ENCODE assay signal across 15 cellular contexts in genomic region chr18:44946529-44947113, GRCh38.
DNase-seq lines count a peak whose midpoint lies in the region; TF ChIP-seq lines count a peak whose summit lies in the region.
"Had no signal": no experiment of that assay in that cellular context is flagged by ENCODE, and none has a peak within 500 bp of the region (broad histone marks: within the 10 kb centered on the region; RNA-seq: fewer than 3 reads in every experiment).

No MANE protein-coding gene starts in this region.

- H3K27ac Mint-ChIP-seq in nephron = peak overlapping the region in 2 of 3 experiments; percentile 73 to 75
- H3K27ac Mint-ChIP-seq in activated CD4-positive, alpha-beta T cell treated with anti-CD3 and anti-CD28 coated beads, Interleukin-2, amount 10 ng/mL, durations not matched to agents 24 days and 14 days = no peak overlapping the region
- H3K27ac Mint-ChIP-seq: mesothelial cell of epicardium had no signal

- TF ChIP-seq CTCF in nephron (IDR thresholded peaks at IDR 0.05; ENCODE audit: unreplicated experiment in 3 of 3) = no peak
- no peak for TF ChIP-seq CTCF in Peyer's patch (IDR thresholded peaks at IDR 0.05)
- no peak for TF ChIP-seq CTCF in adrenal gland (IDR thresholded peaks at IDR 0.05)

- H3K4me1 ChIP-seq in Peyer's patch = no peaks in the 10 kb centered on the region
- peaks cover 0 to 4% of the 10 kb centered on the region in 2 donors for H3K4me1 ChIP-seq in adrenal gland (replicated peaks in 1 of 2)
- H3K4me1 ChIP-seq: ascending aorta had no signal

- peaks cover 34% of the 10 kb centered on the region for H3K36me3 Mint-ChIP-seq in nephron (ENCODE audit: low read depth)
- H3K36me3 Mint-ChIP-seq in activated CD4-positive, alpha-beta T cell treated with anti-CD3 and anti-CD28 coated beads, Interleukin-2, amount 10 ng/mL, durations not matched to agents 24 days and 14 days (ENCODE audit: low read depth) = peaks cover 2% of the 10 kb centered on the region

- WGBS in adrenal gland, 4 donors = 82 to 87% (median 86%) methylated on average over 4 of the region's 4 CpGs

- H3K36me3 ChIP-seq in Peyer's patch = peaks cover 0 to 8% (median 0%) of the 10 kb centered on the region in 3 donors
- H3K36me3 ChIP-seq in adrenal gland (replicated peaks in 1 of 2) = no peaks in the 10 kb centered on the region

- H3K27me3 ChIP-seq in Peyer's patch (no peaks in the 10 kb centered on the region), adrenal gland (no peaks in the 10 kb centered on the region)
- H3K27me3 ChIP-seq: ascending aorta had no signal

- H3K27ac ChIP-seq in Peyer's patch = no peak overlapping the region
- no peak overlapping the region for H3K27ac ChIP-seq in adrenal gland
- H3K27ac ChIP-seq: ascending aorta, RWPE1 had no signal

- H3K4me1 Mint-ChIP-seq in nephron = peaks cover 35% of the 10 kb centered on the region
- no peaks in the 10 kb centered on the region for H3K4me1 Mint-ChIP-seq in activated CD4-positive, alpha-beta T cell treated with anti-CD3 and anti-CD28 coated beads, Interleukin-2, amount 10 ng/mL, durations not matched to agents 24 days and 14 days

- H3K4me3 Mint-ChIP-seq in nephron = no peak overlapping the region
- H3K4me3 Mint-ChIP-seq in activated CD4-positive, alpha-beta T cell treated with anti-CD3 and anti-CD28 coated beads, Interleukin-2, amount 10 ng/mL, durations not matched to agents 24 days and 14 days = no peak overlapping the region
- H3K4me3 Mint-ChIP-seq: mesothelial cell of epicardium had no signal

- H3K9me3 ChIP-seq in Peyer's patch (no peaks in the 10 kb centered on the region), adrenal gland (replicated peaks in 1 of 3) (no peaks in the 10 kb centered on the region)
- H3K9me3 ChIP-seq: ascending aorta had no signal

- DNase-seq in HEK293T (ENCODE audit: extremely low spot score) (peak; percentile 7), NCI-H2029 (lab: John Stamatoyannopoulos, UW) (peak; percentile 89), NCI-H774 (lab: John Stamatoyannopoulos, UW) (peak; percentile 87), Peyer's patch (no peak), adrenal gland (no peak)
- DNase-seq in activated CD4-positive, alpha-beta T cell treated with anti-CD3 and anti-CD28 coated beads, Interleukin-2, amount 10 ng/mL, durations not matched to agents 24 days and 14 days = no peak
- DNase-seq in activated CD4-positive, CD25-positive, alpha-beta regulatory T cell treated with anti-CD3 and anti-CD28 coated beads, Interleukin-2, amount 50 U/mL, for 72 hours = no peak
- DNase-seq: activated effector memory CD4-positive, alpha-beta T cell treated with anti-CD3 and anti-CD28 coated beads, Interleukin-2, amount 50 U/mL, for 16 hours; Calu3; NCI-H524 treated with DMSO at 0.1 percent for 48 hours; stimulated activated CD4-positive, alpha-beta T cell treated with anti-CD3 and anti-CD28 coated beads, Interleukin-2, amount 100 ng/mL, for 48 hours had no signal

- no peak for TF ChIP-seq POLR2A in Peyer's patch (IDR thresholded peaks at IDR 0.05)
- no peak for TF ChIP-seq POLR2A in adrenal gland (IDR thresholded peaks at IDR 0.05)

- H3K9me3 Mint-ChIP-seq in nephron = peaks cover 2% of the 10 kb centered on the region
- H3K9me3 Mint-ChIP-seq in activated CD4-positive, alpha-beta T cell treated with anti-CD3 and anti-CD28 coated beads, Interleukin-2, amount 10 ng/mL, durations not matched to agents 24 days and 14 days = no peaks in the 10 kb centered on the region

- CTCF ChIA-PET in HEK293T (lab: Yijun Ruan, JAX) = no interaction called here

- POLR2A ChIA-PET in HEK293T (lab: Yijun Ruan, JAX) = interaction anchor here (1.3 kb wide), 1 partner anchor 10 kb away, joined by 6 read pairs; no protein-coding TSS in a partner anchor

- no peaks in the 10 kb centered on the region for H3K27me3 Mint-ChIP-seq in nephron (ENCODE audit: low read depth)
- H3K27me3 Mint-ChIP-seq in activated CD4-positive, alpha-beta T cell treated with anti-CD3 and anti-CD28 coated beads, Interleukin-2, amount 10 ng/mL, durations not matched to agents 24 days and 14 days = no peaks in the 10 kb centered on the region

- no peak overlapping the region for H3K4me3 ChIP-seq in Peyer's patch
- H3K4me3 ChIP-seq in adrenal gland = no peak overlapping the region
- H3K4me3 ChIP-seq: ascending aorta had no signal

- intact Hi-C loops in activated CD4-positive, alpha-beta T cell treated with anti-CD3 and anti-CD28 coated beads, Interleukin-2, amount 10 ng/mL, durations not matched to agents 24 days and 14 days (cut with micrococcal nuclease) = no loop called here
- intact Hi-C loops in adrenal gland (cut with DNase I) = no loop called here

TF ChIP-seq in HEK293T, 16 proteins besides CTCF, POLR2A, EP300 and RAD21:
- no peak for TF ChIP-seq ZNF384 (IDR thresholded peaks at IDR 0.05)

Comparison
In these comparisons a context has a peak if more than half of its experiments do, and no peak if none do; other contexts are left out.
1. DNase-seq: peak in HEK293T (single experiment), NCI-H2029 (single experiment) and NCI-H774 (single experiment); none in activated CD4-positive, alpha-beta T cell treated with anti-CD3 and anti-CD28 coated beads, Interleukin-2, amount 10 ng/mL, durations not matched to agents 24 days and 14 days (single experiment), activated CD4-positive, CD25-positive, alpha-beta regulatory T cell treated with anti-CD3 and anti-CD28 coated beads, Interleukin-2, amount 50 U/mL, for 72 hours (single experiment), Peyer's patch (0 of 3) and adrenal gland (0 of 7).